26 cellular contexts compared by ENCODE assay signal in the genomic region with DNA sequence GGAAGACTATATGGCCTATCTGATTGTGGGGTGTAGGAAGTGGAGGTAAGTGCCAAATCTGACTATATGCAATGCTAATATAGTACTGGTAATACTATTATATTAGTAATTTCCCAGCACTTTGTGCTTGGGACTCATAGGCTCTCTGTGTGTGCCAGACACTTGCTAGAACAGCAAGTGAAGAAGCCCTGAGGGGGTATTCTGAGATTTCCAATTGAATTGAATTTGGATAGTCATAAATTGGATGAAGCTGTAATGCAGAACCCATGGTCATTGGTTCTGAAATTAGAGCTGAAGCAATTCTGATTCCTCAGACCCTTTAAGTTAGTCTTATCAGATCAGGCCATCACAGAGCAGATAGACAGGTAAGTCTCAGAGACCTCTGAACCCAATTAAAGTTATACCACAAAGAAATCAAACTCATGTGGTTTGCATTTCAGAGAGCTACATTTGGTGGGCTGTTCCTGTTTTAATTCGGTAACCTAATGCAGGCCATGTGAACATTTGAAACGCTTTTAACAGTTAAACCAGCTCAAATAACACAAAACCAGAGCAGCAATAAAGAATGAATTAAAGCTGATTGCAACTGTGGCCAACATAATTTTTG.
"Had no signal": no experiment of that assay in that cellular context is flagged by ENCODE, and none has a peak within 500 bp of the region (broad histone marks: within the 10 kb centered on the region; RNA-seq: fewer than 3 reads in every experiment).

No MANE protein-coding gene starts in this region.

- H3K4me1 ChIP-seq: adrenal gland, body of pancreas, gastrocnemius medialis, suprapubic skin had no signal

- H3K36me3 ChIP-seq: adrenal gland, gastrocnemius medialis, suprapubic skin, tibial artery had no signal

- ATAC-seq: activated T-cell treated with anti-CD3 and anti-CD28 coated beads, Interleukin-2, amount 50 U/mL, for 4 hours; activated T-helper 17 cell treated with anti-CD3 and anti-CD28 coated beads, Interleukin-2, amount 50 U/mL, for 72 hours; body of pancreas; gastrocnemius medialis; left colon; naive thymus-derived CD4-positive, alpha-beta T cell; right cardiac atrium; T-cell had no signal

- H3K4me3 Mint-ChIP-seq: activated CD4-positive, alpha-beta memory T cell treated with anti-CD3 and anti-CD28 coated beads for 36 hours; activated naive CD4-positive, alpha-beta T cell treated with anti-CD3 and anti-CD28 coated beads, Interleukin-2, amount 50 U/mL, for 24 hours; activated T-cell treated with anti-CD3 and anti-CD28 coated beads, Interleukin-2, amount 50 U/mL, for 4 hours; activated T-helper 17 cell treated with anti-CD3 and anti-CD28 coated beads, Interleukin-2, amount 50 U/mL, for 72 hours; mesothelial cell of epicardium; T-cell had no signal

- DNase-seq: activated CD4-positive, alpha-beta memory T cell treated with anti-CD3 and anti-CD28 coated beads for 36 hours; activated CD4-positive, alpha-beta T cell treated with anti-CD3 and anti-CD28 coated beads for 4 hours; activated gamma-delta T cell treated with Interleukin-2 at 50 U/mL for 16 hours; activated T-cell treated with anti-CD3 and anti-CD28 coated beads, Interleukin-2, amount 50 U/mL, for 4 hours; adrenal gland; aorta; body of pancreas; effector CD8-positive, alpha-beta T cell; erythroblast; gastrocnemius medialis; glutamatergic neuron; hippocampal formation; left colon; naive thymus-derived CD4-positive, alpha-beta T cell; posterior cingulate gyrus; right cardiac atrium; stimulated activated CD4-positive, alpha-beta T cell treated with anti-CD3 and anti-CD28 coated beads, Interleukin-15, amount 100 ng/mL, for 24 hours; stimulated activated CD4-positive, alpha-beta T cell treated with anti-CD3 and anti-CD28 coated beads, Interleukin-2, amount 100 ng/mL, for 24 hours; stimulated activated naive CD4-positive, alpha-beta T cell; T-cell; tibial artery had no signal

- H3K4me1 Mint-ChIP-seq: activated naive CD4-positive, alpha-beta T cell treated with anti-CD3 and anti-CD28 coated beads, Interleukin-2, amount 50 U/mL, for 24 hours; activated T-helper 17 cell treated with anti-CD3 and anti-CD28 coated beads, Interleukin-2, amount 50 U/mL, for 72 hours had no signal

- H3K9me3 Mint-ChIP-seq: activated CD4-positive, alpha-beta memory T cell treated with anti-CD3 and anti-CD28 coated beads for 36 hours; activated naive CD4-positive, alpha-beta T cell treated with anti-CD3 and anti-CD28 coated beads, Interleukin-2, amount 50 U/mL, for 24 hours; activated T-cell treated with anti-CD3 and anti-CD28 coated beads, Interleukin-2, amount 50 U/mL, for 4 hours; activated T-helper 17 cell treated with anti-CD3 and anti-CD28 coated beads, Interleukin-2, amount 50 U/mL, for 72 hours; mesothelial cell of epicardium; T-cell had no signal

- H3K27ac Mint-ChIP-seq: activated CD4-positive, alpha-beta memory T cell treated with anti-CD3 and anti-CD28 coated beads for 36 hours; activated naive CD4-positive, alpha-beta T cell treated with anti-CD3 and anti-CD28 coated beads, Interleukin-2, amount 50 U/mL, for 24 hours; activated T-helper 17 cell treated with anti-CD3 and anti-CD28 coated beads, Interleukin-2, amount 50 U/mL, for 72 hours; mesothelial cell of epicardium; naive thymus-derived CD4-positive, alpha-beta T cell; T-cell had no signal

- H3K27me3 ChIP-seq: adrenal gland, body of pancreas, gastrocnemius medialis, suprapubic skin, tibial artery had no signal

- H3K27me3 Mint-ChIP-seq: activated CD4-positive, alpha-beta memory T cell treated with anti-CD3 and anti-CD28 coated beads for 36 hours; activated T-helper 17 cell treated with anti-CD3 and anti-CD28 coated beads, Interleukin-2, amount 50 U/mL, for 72 hours had no signal

- H3K36me3 Mint-ChIP-seq: activated CD4-positive, alpha-beta memory T cell treated with anti-CD3 and anti-CD28 coated beads for 36 hours; activated naive CD4-positive, alpha-beta T cell treated with anti-CD3 and anti-CD28 coated beads, Interleukin-2, amount 50 U/mL, for 24 hours; mesothelial cell of epicardium; naive thymus-derived CD4-positive, alpha-beta T cell; T-cell had no signal

- H3K4me3 ChIP-seq: adrenal gland, body of pancreas, gastrocnemius medialis, suprapubic skin, tibial artery had no signal

- H3K27ac ChIP-seq: adrenal gland, body of pancreas, gastrocnemius medialis, suprapubic skin, tibial artery, VCaP had no signal

- H3K9me3 ChIP-seq: adrenal gland, body of pancreas, gastrocnemius medialis, suprapubic skin, tibial artery had no signal
